ENCODE assay signal across 8 cellular contexts in the genomic region with DNA sequence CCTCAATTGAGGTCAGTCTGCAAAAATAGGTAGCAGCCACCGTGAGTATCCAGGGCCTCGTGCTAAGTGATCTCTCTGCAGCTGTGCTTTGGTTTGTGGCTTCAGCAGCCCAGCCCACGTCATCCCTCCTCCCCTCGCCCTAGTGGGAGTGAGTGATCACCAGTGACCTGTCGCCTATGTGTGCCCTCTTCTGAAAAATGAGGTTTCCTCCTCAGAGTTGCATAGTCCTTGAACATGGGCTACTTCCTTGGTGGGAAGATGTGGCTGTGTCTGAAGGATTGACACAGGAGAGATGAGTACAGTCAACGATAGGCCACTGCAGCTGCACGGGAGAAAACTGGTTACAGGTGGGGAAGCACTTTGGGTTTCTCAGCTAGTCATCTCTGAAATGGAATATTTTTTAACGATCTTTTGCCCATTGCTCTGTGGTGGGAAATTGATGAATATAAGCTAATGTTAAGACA.
DNase-seq lines count a peak whose midpoint lies in the region; ATAC-seq and TF ChIP-seq lines count a peak whose summit lies in the region.

No MANE protein-coding gene starts in this region.

- H3K27ac ChIP-seq in KOPT-K1 (ENCODE audit: low read depth, low read length, poor library complexity, severe bottlenecking): peak overlapping the region; percentile 100
- H3K27ac ChIP-seq in vagina: no peak overlapping the region

- TF ChIP-seq POLR2A in erythroblast (IDR thresholded peaks at IDR 0.05; ENCODE audit: low read length) (no peak), vagina (IDR thresholded peaks at IDR 0.05) (no peak)

- H3K4me1 ChIP-seq in vagina: peaks cover 26% of the 10 kb centered on the region

- H3K4me3 Mint-ChIP-seq in activated T-cell treated with anti-CD3 and anti-CD28 coated beads, Interleukin-2, amount 50 U/mL, for 72 hours: peak overlapping the region; percentile 62 to 78

- no peak for TF ChIP-seq CTCF in vagina (IDR thresholded peaks at IDR 0.05)

- H3K4me3 ChIP-seq in vagina: no peak overlapping the region

- intact Hi-C loops in vagina (cut with DNase I): no loop called here

- peak overlapping the region; percentile 81 for H3K27ac Mint-ChIP-seq in activated T-cell treated with anti-CD3 and anti-CD28 coated beads, Interleukin-2, amount 50 U/mL, for 72 hours

- no peaks in the 10 kb centered on the region for H3K9me3 Mint-ChIP-seq in activated T-cell treated with anti-CD3 and anti-CD28 coated beads, Interleukin-2, amount 50 U/mL, for 72 hours

- no peaks in the 10 kb centered on the region for H3K27me3 ChIP-seq in vagina

- no peaks in the 10 kb centered on the region for H3K27me3 Mint-ChIP-seq in activated T-cell treated with anti-CD3 and anti-CD28 coated beads, Interleukin-2, amount 50 U/mL, for 72 hours (ENCODE audit: low read depth)

- ATAC-seq in GM21515 (IDR thresholded peaks at IDR 0.05; ENCODE audit: unreplicated experiment): peak; percentile 51
- peak; percentile 60 to 66 for ATAC-seq in activated T-cell treated with anti-CD3 and anti-CD28 coated beads, Interleukin-2, amount 50 U/mL, for 72 hours (replicated peaks in 1 of 2)

- peaks cover 96% of the 10 kb centered on the region for H3K4me1 Mint-ChIP-seq in activated T-cell treated with anti-CD3 and anti-CD28 coated beads, Interleukin-2, amount 50 U/mL, for 72 hours (ENCODE audit: low read depth)

- peaks cover 38 to 45% of the 10 kb centered on the region in 2 donors for H3K36me3 Mint-ChIP-seq in activated T-cell treated with anti-CD3 and anti-CD28 coated beads, Interleukin-2, amount 50 U/mL, for 72 hours (ENCODE audit: insufficient read depth in 2 of 2)

- H3K9me3 ChIP-seq in KOPT-K1 (ENCODE audit: insufficient read depth, low read length, poor library complexity, severe bottlenecking) (no peaks in the 10 kb centered on the region), vagina (no peaks in the 10 kb centered on the region)

- H3K36me3 ChIP-seq in KOPT-K1 (ENCODE audit: insufficient read depth, low read length): no peaks in the 10 kb centered on the region
- H3K36me3 ChIP-seq in vagina: peaks cover 0 to 5% of the 10 kb centered on the region in 2 donors

- peak; percentile 76 to 77 for DNase-seq in AML-193 (lab: John Stamatoyannopoulos, UW)
- DNase-seq in activated T-cell treated with anti-CD3 and anti-CD28 coated beads, Interleukin-2, amount 50 U/mL, for 72 hours: peak; percentile 84 to 88
- DNase-seq in stimulated activated CD4-positive, alpha-beta T cell treated with anti-CD3 and anti-CD28 coated beads, Interleukin-2, amount 100 ng/mL, for 24 hours: peak; percentile 72 to 75
- no peak for DNase-seq in NCI-H1105 (lab: John Stamatoyannopoulos, UW)
- no peak for DNase-seq in erythroblast (lab: John Stamatoyannopoulos, UW)
- no peak for DNase-seq in vagina (ENCODE audit: extremely low spot score in 2 of 2)

Comparison
In these comparisons a context has a peak if more than half of its experiments do, and no peak if none do; other contexts are left out.
1. DNase-seq: peak in AML-193 (2 of 2), activated T-cell treated with anti-CD3 and anti-CD28 coated beads, Interleukin-2, amount 50 U/mL, for 72 hours (2 of 2) and stimulated activated CD4-positive, alpha-beta T cell treated with anti-CD3 and anti-CD28 coated beads, Interleukin-2, amount 100 ng/mL, for 24 hours (2 of 2); none in NCI-H1105 (single experiment), erythroblast (0 of 2) and vagina (0 of 2).